In genomic region chr17:29256735-29257466, GRCh38 we compare ENCODE assay signal across 1 cellular context.
TF ChIP-seq lines count a peak whose summit lies in the region.

No MANE protein-coding gene starts in this region.

TF ChIP-seq in IMR-90, 13 proteins besides CTCF, POLR2A, EP300 and RAD21 (continued from another document):
- no peak for TF ChIP-seq USF2 (IDR thresholded peaks at IDR 0.05; ENCODE audit: low read depth, low read length)
- no peak for TF ChIP-seq MXI1 (IDR thresholded peaks at IDR 0.05; ENCODE audit: borderline replicate concordance, low read depth, low read length)
- no peak for TF ChIP-seq MAFK (IDR thresholded peaks at IDR 0.05; ENCODE audit: low read depth, low read length)
- TF ChIP-seq CEBPB (IDR thresholded peaks at IDR 0.05; ENCODE audit: low read depth, low read length) = no peak
- no peak for TF ChIP-seq BHLHE40 (IDR thresholded peaks at IDR 0.05; ENCODE audit: low read depth, low read length)
- TF ChIP-seq MAZ (IDR thresholded peaks at IDR 0.05; ENCODE audit: borderline replicate concordance, low read depth, low read length) = no peak
- TF ChIP-seq SMC3 (IDR thresholded peaks at IDR 0.05; ENCODE audit: low read depth, low read length) = no peak
- no peak for TF ChIP-seq CHD1 (IDR thresholded peaks at IDR 0.05; ENCODE audit: low read depth, low read length)
- TF ChIP-seq ELK1 (IDR thresholded peaks at IDR 0.05; ENCODE audit: borderline replicate concordance, low read depth, low read length) = no peak
- no peak for TF ChIP-seq RFX5 (IDR thresholded peaks at IDR 0.05; ENCODE audit: low read depth, low read length)
TF ChIP-seq in IMR-90: peak in this region for 0.
